In the genomic region with DNA sequence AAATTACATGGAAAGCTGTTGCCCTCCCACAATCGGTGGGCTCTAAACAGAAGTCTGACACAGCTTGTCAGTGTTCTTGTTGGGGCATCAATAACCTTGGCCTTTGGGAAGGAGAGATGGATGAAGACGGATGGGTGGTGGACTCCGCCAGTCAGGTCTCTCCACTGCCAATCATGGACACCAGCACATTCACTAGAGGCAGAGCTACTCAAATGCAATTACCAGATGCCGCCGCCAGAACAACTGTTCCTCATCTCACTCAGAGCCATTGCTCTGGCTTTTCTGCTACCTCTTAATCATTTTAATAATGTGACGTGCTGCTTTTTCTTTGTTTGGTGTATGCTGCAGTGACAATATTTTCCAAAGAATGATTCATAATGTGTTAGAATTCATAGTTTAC, we compare ENCODE assay signal across 33 cellular contexts. TPM values are rescaled to one million over a fixed set of nuclear protein-coding genes. Genes with fewer than 3 reads are reported as not detected.
"Had no signal": no experiment of that assay in that cellular context is flagged by ENCODE, and none has a peak within 500 bp of the region (broad histone marks: within the 10 kb centered on the region; RNA-seq: fewer than 3 reads in every experiment).

No MANE protein-coding gene starts in this region.

- H3K9me3 ChIP-seq: gastrocnemius medialis had no signal

- DNase-seq: activated CD4-positive, alpha-beta memory T cell treated with anti-CD3 and anti-CD28 coated beads, Interleukin-2, amount 10 ng/mL, durations not matched to agents 7 days and 5 days; activated CD4-positive, alpha-beta T cell treated with anti-CD3 and anti-CD28 coated beads for 1 hour; activated CD4-positive, alpha-beta T cell treated with anti-CD3 and anti-CD28 coated beads for 4 hours; activated CD4-positive, alpha-beta T cell treated with anti-CD3 and anti-CD28 coated beads, Interleukin-2, amount 10 ng/mL, durations not matched to agents 7 days and 5 days; activated CD4-positive, alpha-beta T cell treated with anti-CD3 and anti-CD28 coated beads, Interleukin-2, amount 50 U/mL, for 4 hours; activated CD8-positive, alpha-beta memory T cell treated with anti-CD3 and anti-CD28 coated beads, Interleukin-2, amount 50 U/mL, for 48 hours; activated gamma-delta T cell; activated naive CD4-positive, alpha-beta T cell; activated naive CD4-positive, alpha-beta T cell treated with anti-CD3 and anti-CD28 coated beads, Interleukin-2, amount 50 U/mL, for 16 hours; activated T-cell treated with anti-CD3 and anti-CD28 coated beads for 4 hours; activated T-cell treated with anti-CD3 and anti-CD28 coated beads, Interleukin-2, amount 50 U/mL, for 24 hours; activated T-cell treated with anti-CD3 and anti-CD28 coated beads, Interleukin-2, amount 50 U/mL, for 72 hours; amniotic stem cell; anterior cingulate cortex; brain microvascular endothelial cell; dorsolateral prefrontal cortex; effector memory CD4-positive, alpha-beta T cell; endodermal cell; foreskin keratinocyte; gastrocnemius medialis; glutamatergic neuron; heart left ventricle; hypothalamus had no signal

- H3K27me3 Mint-ChIP-seq: activated CD4-positive, alpha-beta memory T cell treated with anti-CD3 and anti-CD28 coated beads, Interleukin-2, amount 10 ng/mL, durations not matched to agents 7 days and 5 days; activated CD4-positive, alpha-beta T cell treated with anti-CD3 and anti-CD28 coated beads, Interleukin-2, amount 10 ng/mL, durations not matched to agents 7 days and 5 days; activated naive CD8-positive, alpha-beta T cell; activated T-cell treated with anti-CD3 and anti-CD28 coated beads, Interleukin-2, amount 50 U/mL, for 24 hours; central memory CD8-positive, alpha-beta T cell; dendritic cell treated with granulocyte-macrophage colony-stimulating factor and Interleukin-4, amounts not matched to agents 40 ng/mL and 50 ng/mL, for 4 days had no signal

- H3K4me3 ChIP-seq: coronary artery, dorsolateral prefrontal cortex, gastrocnemius medialis, heart left ventricle had no signal

- H3K36me3 Mint-ChIP-seq: activated naive CD8-positive, alpha-beta T cell had no signal

- H3K4me3 Mint-ChIP-seq: activated CD4-positive, alpha-beta memory T cell treated with anti-CD3 and anti-CD28 coated beads, Interleukin-2, amount 10 ng/mL, durations not matched to agents 7 days and 5 days; activated CD4-positive, alpha-beta T cell treated with anti-CD3 and anti-CD28 coated beads, Interleukin-2, amount 10 ng/mL, durations not matched to agents 7 days and 5 days; activated naive CD8-positive, alpha-beta T cell; activated T-cell treated with anti-CD3 and anti-CD28 coated beads, Interleukin-2, amount 50 U/mL, for 24 hours; activated T-cell treated with anti-CD3 and anti-CD28 coated beads, Interleukin-2, amount 50 U/mL, for 72 hours; central memory CD8-positive, alpha-beta T cell; dendritic cell treated with granulocyte-macrophage colony-stimulating factor and Interleukin-4, amounts not matched to agents 40 ng/mL and 50 ng/mL, for 4 days; endodermal cell had no signal

- ATAC-seq: activated T-cell treated with anti-CD3 and anti-CD28 coated beads, Interleukin-2, amount 50 U/mL, for 72 hours; esophagus mucosa; foreskin keratinocyte; gastrocnemius medialis; heart left ventricle had no signal

- H3K27ac Mint-ChIP-seq: activated CD4-positive, alpha-beta memory T cell treated with anti-CD3 and anti-CD28 coated beads, Interleukin-2, amount 10 ng/mL, durations not matched to agents 7 days and 5 days; activated CD4-positive, alpha-beta T cell treated with anti-CD3 and anti-CD28 coated beads, Interleukin-2, amount 10 ng/mL, durations not matched to agents 7 days and 5 days; activated naive CD8-positive, alpha-beta T cell; activated T-cell treated with anti-CD3 and anti-CD28 coated beads, Interleukin-2, amount 50 U/mL, for 24 hours; activated T-cell treated with anti-CD3 and anti-CD28 coated beads, Interleukin-2, amount 50 U/mL, for 72 hours; dendritic cell treated with granulocyte-macrophage colony-stimulating factor and Interleukin-4, amounts not matched to agents 40 ng/mL and 50 ng/mL, for 4 days; endodermal cell had no signal

- H3K4me1 Mint-ChIP-seq: activated CD4-positive, alpha-beta memory T cell treated with anti-CD3 and anti-CD28 coated beads, Interleukin-2, amount 10 ng/mL, durations not matched to agents 7 days and 5 days; activated CD4-positive, alpha-beta T cell treated with anti-CD3 and anti-CD28 coated beads, Interleukin-2, amount 10 ng/mL, durations not matched to agents 7 days and 5 days; central memory CD8-positive, alpha-beta T cell; endodermal cell had no signal

- H3K27me3 ChIP-seq: brain microvascular endothelial cell, dorsolateral prefrontal cortex, foreskin keratinocyte, gastrocnemius medialis, heart left ventricle had no signal

- H3K4me1 ChIP-seq: foreskin keratinocyte, gastrocnemius medialis, heart left ventricle had no signal

- H3K9me3 Mint-ChIP-seq: dendritic cell treated with granulocyte-macrophage colony-stimulating factor and Interleukin-4, amounts not matched to agents 40 ng/mL and 50 ng/mL, for 4 days had no signal

- H3K27ac ChIP-seq: brain microvascular endothelial cell, coronary artery, dorsolateral prefrontal cortex, foreskin keratinocyte, gastrocnemius medialis, heart left ventricle had no signal

- H3K36me3 ChIP-seq: brain microvascular endothelial cell, gastrocnemius medialis, heart left ventricle had no signal

RNA-seq across cellular contexts. Expression of a gene that starts 56.4 kb away (rescaled TPM):
- total RNA-seq: activated CD4-positive, alpha-beta memory T cell treated with anti-CD3 and anti-CD28 coated beads, Interleukin-2, amount 10 ng/mL, durations not matched to agents 7 days and 5 days; activated CD4-positive, alpha-beta T cell treated with anti-CD3 and anti-CD28 coated beads, Interleukin-2, amount 10 ng/mL, durations not matched to agents 7 days and 5 days; activated T-cell treated with anti-CD3 and anti-CD28 coated beads, Interleukin-2, amount 50 U/mL, for 72 hours; astrocyte; bronchial epithelial cell; cardiac septum; epithelial cell of proximal tubule; esophagus mucosa; foreskin keratinocyte; gastrocnemius medialis; heart left ventricle had no signal
- polyA plus RNA-seq: adipose tissue, foreskin keratinocyte, heart left ventricle had no signal
